In genomic region chr10:4243651-4244050, GRCh38 we compare ENCODE assay signal across 9 cellular contexts.
A peak's percentile ranks its signal among the peaks of the same experiment; 100 is the strongest.
DNase-seq lines count a peak whose midpoint lies in the region; ATAC-seq, FAIRE-seq and TF ChIP-seq lines count a peak whose summit lies in the region.
"Had no signal": no experiment of that assay in that cellular context is flagged by ENCODE, and none has a peak within 500 bp of the region (broad histone marks: within the 10 kb centered on the region; RNA-seq: fewer than 3 reads in every experiment).

No MANE protein-coding gene starts in this region.

- no peaks in the 10 kb centered on the region for H3K27me3 ChIP-seq in SJSA1 (replicated peaks)

- no peaks in the 10 kb centered on the region for H3K9me3 ChIP-seq in SJSA1 (replicated peaks)

- H3K36me3 ChIP-seq in SJSA1 = no peaks in the 10 kb centered on the region

- ATAC-seq in GM21723 (IDR thresholded peaks at IDR 0.05; ENCODE audit: unreplicated experiment) (no peak), HG03457 (IDR thresholded peaks at IDR 0.05; ENCODE audit: unreplicated experiment) (no peak), HG03565 (IDR thresholded peaks at IDR 0.05; ENCODE audit: unreplicated experiment) (no peak)

- peak; percentile 80 for FAIRE-seq in H54 (lab: Jason Lieb, UNC)

- H3K4me3 ChIP-seq in SJSA1 (peak overlapping the region; percentile 31), skeletal muscle cell (ENCODE audit: low read depth, low read length) (peak overlapping the region; percentile 21)

- peaks cover 52% of the 10 kb centered on the region for H3K4me1 ChIP-seq in SJSA1 (replicated peaks)

- H3K27ac ChIP-seq in SJSA1 = peak overlapping the region; percentile 96

- DNase-seq in H54 (ENCODE audit: insufficient read length, low spot score) (no peak), SJSA1 (ENCODE audit: low read depth in 1 of 2, low spot score in 2 of 2) (peak; percentile 82 to 95), fibroblast of peridontal ligament (ENCODE audit: extremely low read depth) (peak; percentile 100), skeletal muscle cell (ENCODE audit: low read depth) (peak; percentile 99), NCI-H146 (lab: John Stamatoyannopoulos, UW) (no peak)
- DNase-seq: NK-92 treated with Interleukin-12 subunit alpha and Interleukin-12 subunit beta, amount 100 ng/mL, for 24 hours had no signal

- TF ChIP-seq POLR2A in H54 (IDR thresholded peaks at IDR 0.05; ENCODE audit: low read depth, low read length) = no peak

Comparison
In these comparisons a context has a peak if more than half of its experiments do, and no peak if none do; other contexts are left out.
1. DNase-seq: peak in SJSA1 (2 of 2), fibroblast of peridontal ligament (single experiment) and skeletal muscle cell (single experiment); none in H54 (single experiment) and NCI-H146 (single experiment).